In the genomic region with DNA sequence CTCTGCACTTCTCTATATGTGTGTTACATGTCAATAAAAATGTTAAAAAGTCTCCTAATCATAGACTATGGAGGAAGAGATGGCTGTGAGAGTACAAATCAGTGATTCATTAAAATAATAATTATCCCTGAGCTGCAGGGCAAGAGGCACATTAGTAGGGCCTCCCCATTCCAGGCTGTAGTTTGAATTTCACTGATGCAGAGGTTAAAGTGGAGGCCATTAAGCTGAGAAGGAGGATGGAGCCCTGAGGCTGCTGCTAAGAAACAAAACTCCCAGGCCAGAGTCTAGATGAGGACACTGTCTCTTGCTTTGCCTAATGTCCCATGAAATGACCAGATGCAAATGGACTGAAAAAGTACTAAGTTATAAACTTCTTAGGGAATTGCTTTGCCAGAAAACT, we compare ENCODE assay signal across 30 cellular contexts.
"Had no signal": no experiment of that assay in that cellular context is flagged by ENCODE, and none has a peak within 500 bp of the region (broad histone marks: within the 10 kb centered on the region; RNA-seq: fewer than 3 reads in every experiment).

No MANE protein-coding gene starts in this region.

- H3K4me3 ChIP-seq: hepatocyte, left lung, lower lobe of right lung, neural progenitor cell, psoas muscle, right atrium auricular region, right lobe of liver, smooth muscle cell, tibial nerve, upper lobe of right lung had no signal

- H3K27ac Mint-ChIP-seq: mesothelial cell of epicardium; natural killer cell; nephron progenitor cell; neural progenitor cell; stimulated activated memory B cell treated with anti-CD40 and anti-IgM and Interleukin-4, amounts not matched to agents 10 μg/mL and 1 μg/mL and 100 μg/mL, for 72 hours; stimulated activated naive CD8-positive, alpha-beta T cell treated with anti-CD3 and anti-CD28 coated beads, Interleukin-15, amount 100 ng/mL, for 72 hours had no signal

- FAIRE-seq: urothelium cell line had no signal

- H2AFZ ChIP-seq: hepatocyte, neural progenitor cell, parathyroid adenoma had no signal

- H3K4me3 Mint-ChIP-seq: mesothelial cell of epicardium; naive B cell; natural killer cell; nephron progenitor cell; neural progenitor cell; stimulated activated memory B cell treated with anti-CD40 and anti-IgM and Interleukin-4, amounts not matched to agents 10 μg/mL and 1 μg/mL and 100 μg/mL, for 72 hours; stimulated activated naive CD8-positive, alpha-beta T cell treated with anti-CD3 and anti-CD28 coated beads, Interleukin-15, amount 100 ng/mL, for 72 hours had no signal

- DNase-seq: islet precursor cell; left colon; left lung; lower lobe of right lung; mammary epithelial cell; mesendoderm; naive B cell; natural killer cell; nephron progenitor cell; occipital lobe; psoas muscle; right lobe of liver; stimulated activated CD4-positive, alpha-beta T cell treated with anti-CD3 and anti-CD28 coated beads, Interleukin-1b, Interleukin-23, amount 100 ng/mL, for 48 hours; stimulated activated CD4-positive, alpha-beta T cell treated with anti-CD3 and anti-CD28 coated beads, Interleukin-2, amount 100 ng/mL, for 48 hours; stimulated activated CD4-positive, alpha-beta T cell treated with anti-CD3 and anti-CD28 coated beads, Interleukin-4, amount 100 ng/mL, for 4 hours; stimulated activated CD8-positive, alpha-beta memory T cell treated with anti-CD3 and anti-CD28 coated beads, Interleukin-4, amount 100 ng/mL, for 48 hours; stimulated activated naive CD4-positive, alpha-beta T cell treated with Interleukin-2 at 50 U/mL for 16 hours; stimulated activated naive CD8-positive, alpha-beta T cell treated with anti-CD3 and anti-CD28 coated beads, Interleukin-15, amount 100 ng/mL, for 72 hours; substantia nigra; upper lobe of right lung had no signal

- H3K27me3 ChIP-seq: hepatocyte, left lung, neural progenitor cell, neutrophil, right atrium auricular region, right lobe of liver, tibial nerve, upper lobe of right lung had no signal

- H3K36me3 ChIP-seq: left lung, lower lobe of right lung, neural progenitor cell, neutrophil, right atrium auricular region, right lobe of liver, tibial nerve, upper lobe of right lung had no signal

- H3K27me3 Mint-ChIP-seq: stimulated activated memory B cell treated with anti-CD40 and anti-IgM and Interleukin-4, amounts not matched to agents 10 μg/mL and 1 μg/mL and 100 μg/mL, for 72 hours; stimulated activated naive CD8-positive, alpha-beta T cell treated with anti-CD3 and anti-CD28 coated beads, Interleukin-15, amount 100 ng/mL, for 72 hours had no signal

- ATAC-seq: left colon; left lung; lower lobe of right lung; natural killer cell; psoas muscle; right lobe of liver; stimulated activated memory B cell treated with anti-CD40 and anti-IgM and Interleukin-4, amounts not matched to agents 10 μg/mL and 1 μg/mL and 100 μg/mL, for 72 hours; stimulated activated naive CD8-positive, alpha-beta T cell treated with anti-CD3 and anti-CD28 coated beads, Interleukin-15, amount 100 ng/mL, for 72 hours; upper lobe of right lung had no signal

- H3K4me1 Mint-ChIP-seq: mesothelial cell of epicardium; naive B cell; natural killer cell; stimulated activated memory B cell treated with anti-CD40 and anti-IgM and Interleukin-4, amounts not matched to agents 10 μg/mL and 1 μg/mL and 100 μg/mL, for 72 hours; stimulated activated naive CD8-positive, alpha-beta T cell treated with anti-CD3 and anti-CD28 coated beads, Interleukin-15, amount 100 ng/mL, for 72 hours had no signal

- H3K79me2 ChIP-seq: hepatocyte, parathyroid adenoma had no signal

- H3K4me2 ChIP-seq: hepatocyte, neural progenitor cell, smooth muscle cell had no signal

- H3K4me1 ChIP-seq: left lung, lower lobe of right lung, parathyroid adenoma, psoas muscle, right atrium auricular region, right lobe of liver, tibial nerve, upper lobe of right lung had no signal

- H3K27ac ChIP-seq: hepatocyte, left lung, lower lobe of right lung, neural progenitor cell, neutrophil, parathyroid adenoma, psoas muscle, right atrium auricular region, right lobe of liver, tibial nerve, upper lobe of right lung had no signal

- H3K9me3 ChIP-seq: left lung, lower lobe of right lung, neutrophil, psoas muscle, right atrium auricular region, right lobe of liver, tibial nerve, upper lobe of right lung had no signal

- H3K36me3 Mint-ChIP-seq: mesothelial cell of epicardium; naive B cell; natural killer cell; neural progenitor cell; stimulated activated memory B cell treated with anti-CD40 and anti-IgM and Interleukin-4, amounts not matched to agents 10 μg/mL and 1 μg/mL and 100 μg/mL, for 72 hours had no signal

- H3K9ac ChIP-seq: neural progenitor cell, parathyroid adenoma had no signal

- H3K9me3 Mint-ChIP-seq: mesothelial cell of epicardium; natural killer cell; nephron progenitor cell; neural progenitor cell; stimulated activated naive CD8-positive, alpha-beta T cell treated with anti-CD3 and anti-CD28 coated beads, Interleukin-15, amount 100 ng/mL, for 72 hours had no signal
